ENCODE assay signal across 1 cellular context in genomic region chr3:122415104-122415744, GRCh38.
A peak's percentile ranks its signal among the peaks of the same experiment; 100 is the strongest.
TF ChIP-seq lines count a peak whose summit lies in the region.

No MANE protein-coding gene starts in this region.

TF ChIP-seq in HepG2, 621 proteins besides CTCF, POLR2A, EP300 and RAD21:
- TF ChIP-seq RBM39 (IDR thresholded peaks at IDR 0.05; ENCODE audit: low read depth, low read length, poor library complexity, severe bottlenecking) (no peak), ZNF20 (CRISPR knock-in tag; IDR thresholded peaks at IDR 0.05) (no peak), FOXO4 (CRISPR knock-in tag; conservative IDR thresholded peaks at IDR 0.05) (no peak), GRHL1 (CRISPR knock-in tag; conservative IDR thresholded peaks at IDR 0.05) (no peak), ZNF691 (CRISPR knock-in tag; IDR thresholded peaks at IDR 0.05; ENCODE audit: borderline replicate concordance, low read depth) (no peak), ZNF44 (CRISPR knock-in tag; IDR thresholded peaks at IDR 0.05) (0 out of 2 replicates have a peak, but pooled peaks have one; percentile 4), ZNF567 (CRISPR knock-in tag; IDR thresholded peaks at IDR 0.05; ENCODE audit: borderline replicate concordance) (0 out of 2 replicates have a peak, but pooled peaks have one; percentile 3), ATF1 (CRISPR knock-in tag; IDR thresholded peaks at IDR 0.05) (no peak), ZBTB10 (CRISPR knock-in tag; IDR thresholded peaks at IDR 0.05; ENCODE audit: borderline replicate concordance) (no peak), ZNF652 (CRISPR knock-in tag; IDR thresholded peaks at IDR 0.05; ENCODE audit: borderline replicate concordance, low read depth) (peak; percentile 50; the same call in 1 of the 2 replicates), TMF1 (CRISPR knock-in tag; IDR thresholded peaks at IDR 0.05; ENCODE audit: low read depth) (peak; percentile 12; the same call in 1 of the 2 replicates), CHD4 (IDR thresholded peaks at IDR 0.05; ENCODE audit: borderline replicate concordance, low read length) (no peak), GMEB1 (CRISPR knock-in tag; IDR thresholded peaks at IDR 0.05; ENCODE audit: borderline replicate concordance) (no peak), RFX3 (CRISPR knock-in tag; IDR thresholded peaks at IDR 0.05) (peak; percentile 70), ZNF614 (CRISPR knock-in tag; IDR thresholded peaks at IDR 0.05; ENCODE audit: borderline replicate concordance) (no peak), FOXA3 (CRISPR knock-in tag; IDR thresholded peaks at IDR 0.05) (no peak), RERE (CRISPR knock-in tag; IDR thresholded peaks at IDR 0.05; ENCODE audit: low read depth) (no peak), ZBTB44 (CRISPR knock-in tag; IDR thresholded peaks at IDR 0.05) (no peak), ZNF407 (CRISPR knock-in tag; IDR thresholded peaks at IDR 0.05; ENCODE audit: not compliant biosample characterization) (no peak), ATAD3A (CRISPR knock-in tag; IDR thresholded peaks at IDR 0.05) (no peak), RBM22 (optimal IDR thresholded peaks at IDR 0.05; ENCODE audit: low read length) (peak; percentile 45), ZNF556 (CRISPR knock-in tag; IDR thresholded peaks at IDR 0.05; ENCODE audit: borderline replicate concordance) (no peak), ZIK1 (CRISPR knock-in tag; IDR thresholded peaks at IDR 0.05; ENCODE audit: borderline replicate concordance, low read depth) (no peak), RFX1 (IDR thresholded peaks at IDR 0.05) (peak; percentile 29; the same call in 1 of the 2 replicates), NR2F2 (IDR thresholded peaks at IDR 0.05; ENCODE audit: borderline replicate concordance, low read depth) (no peak), SOX5 (CRISPR knock-in tag; IDR thresholded peaks at IDR 0.05; ENCODE audit: borderline replicate concordance) (no peak)
